18 cellular contexts compared by ENCODE assay signal in the genomic region with DNA sequence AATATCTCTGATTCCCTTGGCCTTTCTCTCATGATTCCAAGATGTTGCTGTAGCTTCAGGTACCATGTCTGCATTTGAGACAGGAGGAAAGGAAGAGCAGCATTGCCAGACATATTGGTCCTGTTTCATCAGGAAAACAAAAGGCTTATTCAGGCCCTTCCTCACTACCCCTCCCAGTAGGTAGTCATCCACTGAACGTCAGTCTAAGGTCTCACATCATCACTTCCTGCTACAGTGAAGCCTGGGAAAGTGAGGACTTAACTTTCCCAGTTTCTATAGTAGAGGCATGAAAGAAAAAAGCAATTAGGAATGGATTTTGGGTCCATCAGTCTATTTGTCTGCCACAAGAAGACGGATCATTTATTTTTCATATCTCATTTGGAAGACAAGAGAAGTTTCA.
"Had no signal": no experiment of that assay in that cellular context is flagged by ENCODE, and none has a peak within 500 bp of the region (broad histone marks: within the 10 kb centered on the region; RNA-seq: fewer than 3 reads in every experiment).

No MANE protein-coding gene starts in this region.

- ATAC-seq: activated naive CD4-positive, alpha-beta T cell treated with anti-CD3 and anti-CD28 coated beads, Interleukin-2, amount 50 U/mL, for 72 hours; activated T-cell treated with anti-CD3 and anti-CD28 coated beads, Interleukin-2, amount 50 U/mL, for 4 hours; natural killer cell treated with Interleukin-12 subunit alpha and Interleukin-12 subunit beta and Interleukin-15 and Interleukin-18, amount 100 ng/mL, for 72 hours had no signal

- H3K4me3 Mint-ChIP-seq: activated T-cell treated with anti-CD3 and anti-CD28 coated beads, Interleukin-2, amount 50 U/mL, for 4 hours; natural killer cell treated with Interleukin-12 subunit alpha and Interleukin-12 subunit beta and Interleukin-15 and Interleukin-18, amount 100 ng/mL, for 72 hours had no signal

- H3K9me3 Mint-ChIP-seq: activated naive CD4-positive, alpha-beta T cell treated with anti-CD3 and anti-CD28 coated beads, Interleukin-2, amount 50 U/mL, for 72 hours; activated T-cell treated with anti-CD3 and anti-CD28 coated beads, Interleukin-2, amount 50 U/mL, for 4 hours; natural killer cell treated with Interleukin-12 subunit alpha and Interleukin-12 subunit beta and Interleukin-15 and Interleukin-18, amount 100 ng/mL, for 72 hours had no signal

- H3K36me3 Mint-ChIP-seq: activated naive CD4-positive, alpha-beta T cell treated with anti-CD3 and anti-CD28 coated beads, Interleukin-2, amount 50 U/mL, for 72 hours; natural killer cell treated with Interleukin-12 subunit alpha and Interleukin-12 subunit beta and Interleukin-15 and Interleukin-18, amount 100 ng/mL, for 72 hours had no signal

- H3K27ac Mint-ChIP-seq: activated naive CD4-positive, alpha-beta T cell treated with anti-CD3 and anti-CD28 coated beads, Interleukin-2, amount 50 U/mL, for 72 hours; natural killer cell treated with Interleukin-12 subunit alpha and Interleukin-12 subunit beta and Interleukin-15 and Interleukin-18, amount 100 ng/mL, for 72 hours had no signal

- DNase-seq: activated CD4-positive, alpha-beta T cell treated with anti-CD3 and anti-CD28 coated beads, Interleukin-2, amount 50 U/mL, for 48 hours; activated gamma-delta T cell; activated T-cell treated with anti-CD3 and anti-CD28 coated beads, Interleukin-2, amount 50 U/mL, for 4 hours; central memory CD4-positive, alpha-beta T cell; colonic mucosa; effector CD4-positive, alpha-beta T cell; kidney; left ventricle myocardium inferior; mesenchymal stem cell; nucleus accumbens; stimulated activated CD4-positive, alpha-beta T cell treated with anti-CD3 and anti-CD28 coated beads, Interleukin-15, amount 100 ng/mL, for 24 hours; stimulated activated CD4-positive, alpha-beta T cell treated with anti-CD3 and anti-CD28 coated beads, Interleukin-4, amount 100 ng/mL, for 1 hour; stimulated activated naive CD4-positive, alpha-beta T cell; SW 1271 had no signal

- H3K27ac ChIP-seq: colonic mucosa, left ventricle myocardium inferior, tibial nerve, vagina had no signal
